13 cellular contexts compared by ENCODE assay signal in the genomic region with DNA sequence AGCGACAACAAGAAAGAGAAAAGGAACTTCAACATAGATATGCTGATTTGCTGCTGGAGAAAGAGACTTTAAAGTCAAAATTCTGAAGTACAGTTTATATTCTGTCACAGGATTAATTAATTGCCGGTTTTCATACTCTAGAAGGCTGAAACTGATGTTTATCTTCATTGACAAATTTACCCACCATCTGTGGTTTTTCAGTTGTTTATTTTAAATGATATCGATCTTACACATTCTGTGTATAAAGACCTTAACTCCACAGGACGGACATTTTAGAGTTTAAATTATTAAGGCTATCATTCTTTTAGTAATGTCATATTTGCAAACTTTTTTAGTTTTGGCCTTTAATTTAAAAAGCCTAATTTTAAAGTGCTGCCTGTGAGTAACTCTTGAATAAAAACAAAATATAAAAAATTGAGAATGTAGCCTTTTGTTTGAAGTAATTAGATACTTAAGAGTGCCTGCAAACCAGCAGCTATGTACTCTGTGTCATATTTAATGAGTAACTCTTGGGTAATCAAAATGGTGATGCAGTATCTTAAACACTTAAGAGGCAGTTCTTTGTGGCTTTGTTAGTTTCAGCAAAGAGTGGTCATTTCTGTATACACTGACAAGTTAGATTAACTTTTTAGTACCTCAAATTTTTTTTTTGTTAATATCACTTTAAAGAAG. TPM values are rescaled to one million over a fixed set of nuclear protein-coding genes. Genes with fewer than 3 reads are reported as not detected.
DNase-seq lines count a peak whose midpoint lies in the region; ATAC-seq, FAIRE-seq and TF ChIP-seq lines count a peak whose summit lies in the region.
"Had no signal": no experiment of that assay in that cellular context is flagged by ENCODE, and none has a peak within 500 bp of the region (broad histone marks: within the 10 kb centered on the region; RNA-seq: fewer than 3 reads in every experiment).

No MANE protein-coding gene starts in this region.

- POLR2A ChIA-PET in AG04450 (lab: Yijun Ruan, JAX), result no interaction called here

- H3K4me1 Mint-ChIP-seq in endothelial cell (ENCODE audit: unreplicated experiment), result peaks cover 3% of the 10 kb centered on the region
- H3K4me1 Mint-ChIP-seq: brain had no signal

- peaks cover 36 to 51% (median 50%) of the 10 kb centered on the region in 3 donors for H3K36me3 ChIP-seq in tibial artery

- no peaks in the 10 kb centered on the region for H3K9me3 Mint-ChIP-seq in endothelial cell (ENCODE audit: unreplicated experiment)

- no peak overlapping the region for H3K4me3 ChIP-seq in AG04450 (ENCODE audit: low read depth, low read length)
- no peak overlapping the region for H3K4me3 ChIP-seq in tibial artery
- H3K4me3 ChIP-seq: gastroesophageal sphincter had no signal

- H3K27ac ChIP-seq in AG04450 (ENCODE audit: low read depth, low read length) (no peak overlapping the region), VCaP (peak overlapping the region; percentile 73), tibial artery (no peak overlapping the region)
- H3K27ac ChIP-seq: gastroesophageal sphincter had no signal

- CTCF ChIA-PET in AG04450 (lab: Charles Lee), result interaction anchor here (0.8 to 6.4 kb wide), 4 partner anchors 9 to 29 kb away, joined by 7 to 64 read pairs (median 11); no protein-coding TSS in a partner anchor

- no peak for ATAC-seq in HG02642 (IDR thresholded peaks at IDR 0.05; ENCODE audit: poor library complexity, unreplicated experiment)
- ATAC-seq: gastroesophageal sphincter had no signal

- TF ChIP-seq CTCF in AG04450 (IDR thresholded peaks at IDR 0.05; ENCODE audit: low read depth, low read length) (no peak), VCaP (conservative IDR thresholded peaks at IDR 0.05) (no peak), endothelial cell (IDR thresholded peaks at IDR 0.05; ENCODE audit: unreplicated experiment) (no peak), tibial artery (IDR thresholded peaks at IDR 0.05) (no peak)

- intact Hi-C loops in tibial artery (cut with DNase I; ENCODE audit: low total_unique reads), result no loop called here

- DNase-seq in AG04450 (ENCODE audit: low read depth, low spot score) (peak; percentile 34), HT-29 (ENCODE audit: low spot score) (peak; percentile 26), endothelial cell (ENCODE audit: low spot score) (no peak), tibial artery (no peak), occipital lobe (lab: John Stamatoyannopoulos, UW) (no peak)
- DNase-seq: C1 segment of cervical spinal cord, NCI-H1105 treated with DMSO at 0.1 percent for 48 hours had no signal

- H3K4me3 Mint-ChIP-seq in endothelial cell (ENCODE audit: unreplicated experiment), result no peak overlapping the region
- H3K4me3 Mint-ChIP-seq: brain had no signal

- H3K4me1 ChIP-seq in tibial artery, result peaks cover 0 to under 1% (median under 1%) of the 10 kb centered on the region in 4 donors

- no peaks in the 10 kb centered on the region for H3K27me3 ChIP-seq in AG04450 (ENCODE audit: control insufficient read depth, insufficient read depth, low read length)
- no peaks in the 10 kb centered on the region for H3K27me3 ChIP-seq in tibial artery
- H3K27me3 ChIP-seq: gastroesophageal sphincter had no signal

- FAIRE-seq in islet of Langerhans (lab: Jason Lieb, UNC), result peak; percentile 27
- FAIRE-seq: TTC549 had no signal

- H3K9me3 ChIP-seq in AG04450 (ENCODE audit: control insufficient read depth, insufficient read depth, low read length), result peaks cover 5% of the 10 kb centered on the region
- H3K9me3 ChIP-seq in tibial artery, result peaks cover 0 to 12% (median 0%) of the 10 kb centered on the region in 3 donors

- peaks cover 33% of the 10 kb centered on the region for H3K36me3 Mint-ChIP-seq in endothelial cell (ENCODE audit: low read depth, unreplicated experiment)

- H3K27ac Mint-ChIP-seq in endothelial cell (ENCODE audit: unreplicated experiment), result no peak overlapping the region
- H3K27ac Mint-ChIP-seq: brain had no signal

- no peaks in the 10 kb centered on the region for H3K27me3 Mint-ChIP-seq in endothelial cell (ENCODE audit: unreplicated experiment)
- H3K27me3 Mint-ChIP-seq: brain had no signal

RNA-seq across cellular contexts. Expression of gene CDC5L, which starts 59.3 kb away (rescaled TPM):
- polyA plus RNA-seq in AG04450 (2011; rRNA removed), result 14.5 and 22.4 TPM in 2 replicates
- 14.6 and 18.7 TPM in 2 replicates for polyA minus RNA-seq in AG04450 (2011; rRNA and poly(A)+ RNA removed)
- total RNA-seq in HT-29 (2014; rRNA removed; shearing (Covaris generic)), result 9.8 and 10.9 TPM in 2 replicates
- total RNA-seq in endothelial cell (ENCODE audit: unreplicated experiment) (17.3 TPM), occipital lobe (55.7 TPM)

Comparison
In these comparisons a context has a peak if more than half of its experiments do, and no peak if none do; other contexts are left out.
1. DNase-seq: peak in AG04450 (single experiment) and HT-29 (single experiment); none in endothelial cell (single experiment), tibial artery (0 of 2) and occipital lobe (single experiment).